Comparison of ENCODE assay signal across 1 cellular context in the genomic region with DNA sequence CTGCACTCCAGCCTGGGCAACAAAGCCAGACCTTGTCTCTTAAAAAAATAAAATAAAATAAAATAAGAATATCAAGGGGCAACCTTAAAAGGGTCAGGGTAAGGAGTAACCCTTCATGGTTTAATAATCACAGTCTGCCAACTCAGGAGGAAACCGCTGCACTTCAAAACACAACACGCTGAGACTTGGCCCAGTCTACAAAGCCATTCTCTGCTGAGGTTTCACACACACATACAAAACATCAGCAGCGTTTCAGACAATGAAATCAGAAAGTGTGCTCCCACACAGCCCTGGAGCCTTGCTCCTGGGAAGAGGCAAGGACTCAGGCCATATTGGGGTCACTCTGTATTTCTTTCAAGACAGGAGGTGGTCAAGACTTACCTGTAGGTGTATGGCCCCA.
TF ChIP-seq lines count a peak whose summit lies in the region.

No MANE protein-coding gene starts in this region.

TF ChIP-seq in GM23338, 12 proteins besides CTCF, POLR2A, EP300 and RAD21 (continued from another document):
- TF ChIP-seq, protein P1, sequence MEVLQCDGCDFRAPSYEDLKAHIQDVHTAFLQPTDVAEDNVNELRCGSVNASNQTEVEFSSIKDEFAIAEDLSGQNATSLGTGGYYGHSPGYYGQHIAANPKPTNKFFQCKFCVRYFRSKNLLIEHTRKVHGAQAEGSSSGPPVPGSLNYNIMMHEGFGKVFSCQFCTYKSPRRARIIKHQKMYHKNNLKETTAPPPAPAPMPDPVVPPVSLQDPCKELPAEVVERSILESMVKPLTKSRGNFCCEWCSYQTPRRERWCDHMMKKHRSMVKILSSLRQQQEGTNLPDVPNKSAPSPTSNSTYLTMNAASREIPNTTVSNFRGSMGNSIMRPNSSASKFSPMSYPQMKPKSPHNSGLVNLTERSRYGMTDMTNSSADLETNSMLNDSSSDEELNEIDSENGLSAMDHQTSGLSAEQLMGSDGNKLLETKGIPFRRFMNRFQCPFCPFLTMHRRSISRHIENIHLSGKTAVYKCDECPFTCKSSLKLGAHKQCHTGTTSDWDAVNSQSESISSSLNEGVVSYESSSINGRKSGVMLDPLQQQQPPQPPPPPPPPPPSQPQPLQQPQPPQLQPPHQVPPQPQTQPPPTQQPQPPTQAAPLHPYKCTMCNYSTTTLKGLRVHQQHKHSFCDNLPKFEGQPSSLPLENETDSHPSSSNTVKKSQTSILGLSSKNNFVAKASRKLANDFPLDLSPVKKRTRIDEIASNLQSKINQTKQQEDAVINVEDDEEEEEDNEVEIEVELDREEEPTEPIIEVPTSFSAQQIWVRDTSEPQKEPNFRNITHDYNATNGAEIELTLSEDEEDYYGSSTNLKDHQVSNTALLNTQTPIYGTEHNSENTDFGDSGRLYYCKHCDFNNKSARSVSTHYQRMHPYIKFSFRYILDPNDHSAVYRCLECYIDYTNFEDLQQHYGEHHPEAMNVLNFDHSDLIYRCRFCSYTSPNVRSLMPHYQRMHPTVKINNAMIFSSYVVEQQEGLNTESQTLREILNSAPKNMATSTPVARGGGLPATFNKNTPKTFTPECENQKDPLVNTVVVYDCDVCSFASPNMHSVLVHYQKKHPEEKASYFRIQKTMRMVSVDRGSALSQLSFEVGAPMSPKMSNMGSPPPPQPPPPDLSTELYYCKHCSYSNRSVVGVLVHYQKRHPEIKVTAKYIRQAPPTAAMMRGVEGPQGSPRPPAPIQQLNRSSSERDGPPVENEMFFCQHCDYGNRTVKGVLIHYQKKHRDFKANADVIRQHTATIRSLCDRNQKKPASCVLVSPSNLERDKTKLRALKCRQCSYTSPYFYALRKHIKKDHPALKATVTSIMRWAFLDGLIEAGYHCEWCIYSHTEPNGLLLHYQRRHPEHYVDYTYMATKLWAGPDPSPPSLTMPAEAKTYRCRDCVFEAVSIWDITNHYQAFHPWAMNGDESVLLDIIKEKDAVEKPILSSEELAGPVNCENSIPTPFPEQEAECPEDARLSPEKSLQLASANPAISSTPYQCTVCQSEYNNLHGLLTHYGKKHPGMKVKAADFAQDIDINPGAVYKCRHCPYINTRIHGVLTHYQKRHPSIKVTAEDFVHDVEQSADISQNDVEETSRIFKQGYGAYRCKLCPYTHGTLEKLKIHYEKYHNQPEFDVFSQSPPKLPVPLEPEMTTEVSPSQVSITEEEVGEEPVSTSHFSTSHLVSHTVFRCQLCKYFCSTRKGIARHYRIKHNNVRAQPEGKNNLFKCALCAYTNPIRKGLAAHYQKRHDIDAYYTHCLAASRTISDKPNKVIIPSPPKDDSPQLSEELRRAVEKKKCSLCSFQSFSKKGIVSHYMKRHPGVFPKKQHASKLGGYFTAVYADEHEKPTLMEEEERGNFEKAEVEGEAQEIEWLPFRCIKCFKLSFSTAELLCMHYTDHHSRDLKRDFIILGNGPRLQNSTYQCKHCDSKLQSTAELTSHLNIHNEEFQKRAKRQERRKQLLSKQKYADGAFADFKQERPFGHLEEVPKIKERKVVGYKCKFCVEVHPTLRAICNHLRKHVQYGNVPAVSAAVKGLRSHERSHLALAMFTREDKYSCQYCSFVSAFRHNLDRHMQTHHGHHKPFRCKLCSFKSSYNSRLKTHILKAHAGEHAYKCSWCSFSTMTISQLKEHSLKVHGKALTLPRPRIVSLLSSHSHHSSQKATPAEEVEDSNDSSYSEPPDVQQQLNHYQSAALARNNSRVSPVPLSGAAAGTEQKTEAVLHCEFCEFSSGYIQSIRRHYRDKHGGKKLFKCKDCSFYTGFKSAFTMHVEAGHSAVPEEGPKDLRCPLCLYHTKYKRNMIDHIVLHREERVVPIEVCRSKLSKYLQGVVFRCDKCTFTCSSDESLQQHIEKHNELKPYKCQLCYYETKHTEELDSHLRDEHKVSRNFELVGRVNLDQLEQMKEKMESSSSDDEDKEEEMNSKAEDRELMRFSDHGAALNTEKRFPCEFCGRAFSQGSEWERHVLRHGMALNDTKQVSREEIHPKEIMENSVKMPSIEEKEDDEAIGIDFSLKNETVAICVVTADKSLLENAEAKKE (CRISPR knock-in tag; IDR thresholded peaks at IDR 0.05): no peak
- TF ChIP-seq ZNF114 (CRISPR knock-in tag; IDR thresholded peaks at IDR 0.05): no peak
- no peak for TF ChIP-seq EZH2 (IDR thresholded peaks at IDR 0.05; ENCODE audit: low read depth, unreplicated experiment)
- TF ChIP-seq, protein P2, sequence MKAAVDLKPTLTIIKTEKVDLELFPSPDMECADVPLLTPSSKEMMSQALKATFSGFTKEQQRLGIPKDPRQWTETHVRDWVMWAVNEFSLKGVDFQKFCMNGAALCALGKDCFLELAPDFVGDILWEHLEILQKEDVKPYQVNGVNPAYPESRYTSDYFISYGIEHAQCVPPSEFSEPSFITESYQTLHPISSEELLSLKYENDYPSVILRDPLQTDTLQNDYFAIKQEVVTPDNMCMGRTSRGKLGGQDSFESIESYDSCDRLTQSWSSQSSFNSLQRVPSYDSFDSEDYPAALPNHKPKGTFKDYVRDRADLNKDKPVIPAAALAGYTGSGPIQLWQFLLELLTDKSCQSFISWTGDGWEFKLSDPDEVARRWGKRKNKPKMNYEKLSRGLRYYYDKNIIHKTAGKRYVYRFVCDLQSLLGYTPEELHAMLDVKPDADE (IDR thresholded peaks at IDR 0.05): no peak
- no peak for TF ChIP-seq STAT1 (IDR thresholded peaks at IDR 0.05; ENCODE audit: unreplicated experiment)
- TF ChIP-seq NANOG (IDR thresholded peaks at IDR 0.05; ENCODE audit: borderline replicate concordance): no peak
- TF ChIP-seq EZH2phosphoT487 (IDR thresholded peaks at IDR 0.05; ENCODE audit: unreplicated experiment): no peak
- TF ChIP-seq, protein P3, sequence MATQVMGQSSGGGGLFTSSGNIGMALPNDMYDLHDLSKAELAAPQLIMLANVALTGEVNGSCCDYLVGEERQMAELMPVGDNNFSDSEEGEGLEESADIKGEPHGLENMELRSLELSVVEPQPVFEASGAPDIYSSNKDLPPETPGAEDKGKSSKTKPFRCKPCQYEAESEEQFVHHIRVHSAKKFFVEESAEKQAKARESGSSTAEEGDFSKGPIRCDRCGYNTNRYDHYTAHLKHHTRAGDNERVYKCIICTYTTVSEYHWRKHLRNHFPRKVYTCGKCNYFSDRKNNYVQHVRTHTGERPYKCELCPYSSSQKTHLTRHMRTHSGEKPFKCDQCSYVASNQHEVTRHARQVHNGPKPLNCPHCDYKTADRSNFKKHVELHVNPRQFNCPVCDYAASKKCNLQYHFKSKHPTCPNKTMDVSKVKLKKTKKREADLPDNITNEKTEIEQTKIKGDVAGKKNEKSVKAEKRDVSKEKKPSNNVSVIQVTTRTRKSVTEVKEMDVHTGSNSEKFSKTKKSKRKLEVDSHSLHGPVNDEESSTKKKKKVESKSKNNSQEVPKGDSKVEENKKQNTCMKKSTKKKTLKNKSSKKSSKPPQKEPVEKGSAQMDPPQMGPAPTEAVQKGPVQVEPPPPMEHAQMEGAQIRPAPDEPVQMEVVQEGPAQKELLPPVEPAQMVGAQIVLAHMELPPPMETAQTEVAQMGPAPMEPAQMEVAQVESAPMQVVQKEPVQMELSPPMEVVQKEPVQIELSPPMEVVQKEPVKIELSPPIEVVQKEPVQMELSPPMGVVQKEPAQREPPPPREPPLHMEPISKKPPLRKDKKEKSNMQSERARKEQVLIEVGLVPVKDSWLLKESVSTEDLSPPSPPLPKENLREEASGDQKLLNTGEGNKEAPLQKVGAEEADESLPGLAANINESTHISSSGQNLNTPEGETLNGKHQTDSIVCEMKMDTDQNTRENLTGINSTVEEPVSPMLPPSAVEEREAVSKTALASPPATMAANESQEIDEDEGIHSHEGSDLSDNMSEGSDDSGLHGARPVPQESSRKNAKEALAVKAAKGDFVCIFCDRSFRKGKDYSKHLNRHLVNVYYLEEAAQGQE (IDR thresholded peaks at IDR 0.05; ENCODE audit: unreplicated experiment): no peak
- TF ChIP-seq JUNB (IDR thresholded peaks at IDR 0.05; ENCODE audit: unreplicated experiment): no peak
- no peak for TF ChIP-seq ZNF331 (CRISPR knock-in tag; IDR thresholded peaks at IDR 0.05; ENCODE audit: low read depth)
- TF ChIP-seq POLR2AphosphoS5 (IDR thresholded peaks at IDR 0.05; ENCODE audit: low read depth): no peak
TF ChIP-seq in GM23338: peak in this region for 0.
